In the genomic region with DNA sequence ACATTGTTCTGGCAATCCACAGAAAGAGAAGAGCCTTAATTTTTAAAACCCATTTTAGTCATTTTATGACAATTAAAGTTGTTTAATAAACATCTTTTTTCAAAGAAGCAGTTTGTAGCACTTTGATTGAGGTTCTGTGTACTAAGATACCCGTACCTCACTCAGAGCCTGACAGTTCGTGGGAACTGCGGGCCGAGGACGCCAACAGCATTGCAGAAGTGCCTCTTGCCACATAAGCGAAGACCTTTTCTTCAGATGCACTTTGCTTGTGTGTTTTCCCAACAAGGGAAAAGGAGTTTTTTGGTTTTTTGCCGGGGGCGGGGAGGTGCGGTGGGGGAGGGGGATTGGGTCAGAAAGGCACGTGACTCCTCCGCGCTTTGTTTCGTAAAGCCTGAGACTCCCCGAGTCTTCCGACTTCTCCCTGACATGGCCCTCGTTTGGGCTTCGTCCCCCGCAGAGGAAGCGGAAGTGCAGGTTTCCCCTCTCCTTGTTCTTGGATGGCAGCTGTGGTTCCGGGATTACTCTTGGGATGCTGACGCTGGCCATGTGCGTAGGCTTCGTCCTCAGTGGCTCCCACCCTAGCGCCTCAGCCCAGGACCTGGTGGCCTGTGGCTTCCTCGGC, we compare ENCODE assay signal across 1 cellular context.
TF ChIP-seq lines count a peak whose summit lies in the region.

No MANE protein-coding gene starts in this region.

TF ChIP-seq in H1, 55 proteins besides CTCF, POLR2A, EP300 and RAD21:
- no peak for TF ChIP-seq BACH1 (IDR thresholded peaks at IDR 0.05; ENCODE audit: low read length)
- TF ChIP-seq RBBP5 (IDR thresholded peaks at IDR 0.05; ENCODE audit: borderline replicate concordance, low read depth, low read length), result no peak
- TF ChIP-seq, protein P1, sequence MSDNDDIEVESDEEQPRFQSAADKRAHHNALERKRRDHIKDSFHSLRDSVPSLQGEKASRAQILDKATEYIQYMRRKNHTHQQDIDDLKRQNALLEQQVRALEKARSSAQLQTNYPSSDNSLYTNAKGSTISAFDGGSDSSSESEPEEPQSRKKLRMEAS (IDR thresholded peaks at IDR 0.05), result peak; percentile 37; the same call in 1 of the 2 replicates
